8 cellular contexts compared by ENCODE assay signal in genomic region chr17:64147110-64148016, GRCh38. TPM values are rescaled to one million over a fixed set of nuclear protein-coding genes. Genes with fewer than 3 reads are reported as not detected.
DNase-seq lines count a peak whose midpoint lies in the region; ATAC-seq lines count a peak whose summit lies in the region.

No MANE protein-coding gene starts in this region.

- no peak for DNase-seq in CD8-positive, alpha-beta memory T cell
- DNase-seq in HT-29 (ENCODE audit: low spot score) (peak; percentile 38), amniotic epithelial cell (ENCODE audit: low read depth) (peak; percentile 73), lung microvascular endothelial cell (ENCODE audit: low read depth in 2 of 2) (peak; percentile 22 to 53), COLO829 (ENCODE audit: low spot score) (no peak), midbrain (lab: John Stamatoyannopoulos, UW) (no peak)
- no peak for DNase-seq in activated T-helper 1 cell treated with anti-CD3 and anti-CD28 coated beads, Interleukin-12 subunit alpha, Interleukin-12 subunit beta, Interleukin-2, Interleukin-4 antibody, amounts not matched to agents 30 ng/mL and 10 ng/mL and 1 ng/mL, durations not matched to agents 14 hours and 24 hours and 36 hours (ENCODE audit: low spot score)

- ATAC-seq in HG02678 (IDR thresholded peaks at IDR 0.05; ENCODE audit: unreplicated experiment) = no peak

- peak overlapping the region; percentile 83 for H3K27ac ChIP-seq in CD8-positive, alpha-beta memory T cell (ENCODE audit: low read depth, low read length)

- H3K36me3 ChIP-seq in CD8-positive, alpha-beta memory T cell (ENCODE audit: insufficient read depth, low read length) = peaks cover 5% of the 10 kb centered on the region

- no peaks in the 10 kb centered on the region for H3K27me3 ChIP-seq in CD8-positive, alpha-beta memory T cell (ENCODE audit: insufficient read depth, low read length, poor library complexity, severe bottlenecking)

- no peaks in the 10 kb centered on the region for H3K9me3 Mint-ChIP-seq in CD8-positive, alpha-beta memory T cell
- no peaks in the 10 kb centered on the region for H3K9me3 Mint-ChIP-seq in activated T-helper 1 cell treated with anti-CD3 and anti-CD28 coated beads, Interleukin-12 subunit alpha, Interleukin-12 subunit beta, Interleukin-2, Interleukin-4 antibody, amounts not matched to agents 30 ng/mL and 10 ng/mL and 1 ng/mL, durations not matched to agents 14 hours and 24 hours and 36 hours

- H3K36me3 Mint-ChIP-seq in CD8-positive, alpha-beta memory T cell = peaks cover 0 to 33% (median 15%) of the 10 kb centered on the region in 3 donors
- H3K36me3 Mint-ChIP-seq in activated T-helper 1 cell treated with anti-CD3 and anti-CD28 coated beads, Interleukin-12 subunit alpha, Interleukin-12 subunit beta, Interleukin-2, Interleukin-4 antibody, amounts not matched to agents 30 ng/mL and 10 ng/mL and 1 ng/mL, durations not matched to agents 14 hours and 24 hours and 36 hours (ENCODE audit: low read depth) = peaks cover 33% of the 10 kb centered on the region

- H3K4me3 Mint-ChIP-seq in CD8-positive, alpha-beta memory T cell = peak overlapping the region in 1 of 7 donors; percentile 31
- no peak overlapping the region for H3K4me3 Mint-ChIP-seq in activated T-helper 1 cell treated with anti-CD3 and anti-CD28 coated beads, Interleukin-12 subunit alpha, Interleukin-12 subunit beta, Interleukin-2, Interleukin-4 antibody, amounts not matched to agents 30 ng/mL and 10 ng/mL and 1 ng/mL, durations not matched to agents 14 hours and 24 hours and 36 hours

- POLR2A ChIA-PET in CD8-positive, alpha-beta memory T cell (lab: Charles Lee) = interaction anchor here (1.7 to 3.6 kb wide), 4 partner anchors 17 to 227 kb away, joined by 6 to 44 read pairs (median 10); partner anchors contain the start of genes CD79B and ERN1

- intact Hi-C loops in activated T-helper 1 cell treated with anti-CD3 and anti-CD28 coated beads, Interleukin-12 subunit alpha, Interleukin-12 subunit beta, Interleukin-2, Interleukin-4 antibody, amounts not matched to agents 30 ng/mL and 10 ng/mL and 1 ng/mL, durations not matched to agents 14 hours and 24 hours and 36 hours (cut with micrococcal nuclease) = loop anchor here (5.0 kb wide), 5 partner anchors 70 to 375 kb away; partner anchors contain the start of genes CCDC47, CEP95, DDX42 and DDX5

- peak overlapping the region; percentile 86 for H3K4me3 ChIP-seq in CD8-positive, alpha-beta memory T cell (ENCODE audit: low read length)

- peak overlapping the region in 2 of 8 donors; percentile 61 to 85 for H3K27ac Mint-ChIP-seq in CD8-positive, alpha-beta memory T cell
- H3K27ac Mint-ChIP-seq in activated T-helper 1 cell treated with anti-CD3 and anti-CD28 coated beads, Interleukin-12 subunit alpha, Interleukin-12 subunit beta, Interleukin-2, Interleukin-4 antibody, amounts not matched to agents 30 ng/mL and 10 ng/mL and 1 ng/mL, durations not matched to agents 14 hours and 24 hours and 36 hours = no peak overlapping the region

- H3K4me1 ChIP-seq in CD8-positive, alpha-beta memory T cell (ENCODE audit: insufficient read depth, low read length) = peaks cover 25% of the 10 kb centered on the region

- no peaks in the 10 kb centered on the region for H3K9me3 ChIP-seq in CD8-positive, alpha-beta memory T cell (ENCODE audit: low read length)

- peaks cover 20 to 26% (median 26%) of the 10 kb centered on the region in 3 donors for H3K4me1 Mint-ChIP-seq in CD8-positive, alpha-beta memory T cell
- H3K4me1 Mint-ChIP-seq in activated T-helper 1 cell treated with anti-CD3 and anti-CD28 coated beads, Interleukin-12 subunit alpha, Interleukin-12 subunit beta, Interleukin-2, Interleukin-4 antibody, amounts not matched to agents 30 ng/mL and 10 ng/mL and 1 ng/mL, durations not matched to agents 14 hours and 24 hours and 36 hours (ENCODE audit: low read depth) = peaks cover 19% of the 10 kb centered on the region

- CTCF ChIA-PET in CD8-positive, alpha-beta memory T cell (lab: Charles Lee) = interaction anchor here (2.0 to 3.1 kb wide), 2 partner anchors 119 to 122 kb away, joined by 10 to 13 read pairs; no protein-coding TSS in a partner anchor

- H3K27me3 Mint-ChIP-seq in CD8-positive, alpha-beta memory T cell = no peaks in the 10 kb centered on the region
- no peaks in the 10 kb centered on the region for H3K27me3 Mint-ChIP-seq in activated T-helper 1 cell treated with anti-CD3 and anti-CD28 coated beads, Interleukin-12 subunit alpha, Interleukin-12 subunit beta, Interleukin-2, Interleukin-4 antibody, amounts not matched to agents 30 ng/mL and 10 ng/mL and 1 ng/mL, durations not matched to agents 14 hours and 24 hours and 36 hours (ENCODE audit: insufficient read depth)

RNA-seq across cellular contexts. Expression of gene ERN1, which starts 17.4 kb away (rescaled TPM):
- total RNA-seq in CD8-positive, alpha-beta memory T cell = 10 to 100 TPM; 24.7 to 25.5 TPM
- 92.1 TPM for polyA plus RNA-seq in CD8-positive, alpha-beta memory T cell
- total RNA-seq in HT-29 (2014; rRNA removed; shearing (Covaris generic)) = 6.9 and 7.3 TPM in 2 replicates
- total RNA-seq in lung microvascular endothelial cell = 7.0 and 14.7 TPM in 2 replicates
- total RNA-seq in activated T-helper 1 cell treated with anti-CD3 and anti-CD28 coated beads, Interleukin-12 subunit alpha, Interleukin-12 subunit beta, Interleukin-2, Interleukin-4 antibody, amounts not matched to agents 30 ng/mL and 10 ng/mL and 1 ng/mL, durations not matched to agents 14 hours and 24 hours and 36 hours = 90.0 and 91.6 TPM in 2 replicates

Comparison
In these comparisons a context has a peak if more than half of its experiments do, and no peak if none do; other contexts are left out.
1. DNase-seq: peak in HT-29 (single experiment), amniotic epithelial cell (single experiment) and lung microvascular endothelial cell (2 of 2); none in CD8-positive, alpha-beta memory T cell (0 of 5), activated T-helper 1 cell treated with anti-CD3 and anti-CD28 coated beads, Interleukin-12 subunit alpha, Interleukin-12 subunit beta, Interleukin-2, Interleukin-4 antibody, amounts not matched to agents 30 ng/mL and 10 ng/mL and 1 ng/mL, durations not matched to agents 14 hours and 24 hours and 36 hours (single experiment), COLO829 (single experiment) and midbrain (single experiment).